ENCODE assay signal across 10 cellular contexts in the genomic region with DNA sequence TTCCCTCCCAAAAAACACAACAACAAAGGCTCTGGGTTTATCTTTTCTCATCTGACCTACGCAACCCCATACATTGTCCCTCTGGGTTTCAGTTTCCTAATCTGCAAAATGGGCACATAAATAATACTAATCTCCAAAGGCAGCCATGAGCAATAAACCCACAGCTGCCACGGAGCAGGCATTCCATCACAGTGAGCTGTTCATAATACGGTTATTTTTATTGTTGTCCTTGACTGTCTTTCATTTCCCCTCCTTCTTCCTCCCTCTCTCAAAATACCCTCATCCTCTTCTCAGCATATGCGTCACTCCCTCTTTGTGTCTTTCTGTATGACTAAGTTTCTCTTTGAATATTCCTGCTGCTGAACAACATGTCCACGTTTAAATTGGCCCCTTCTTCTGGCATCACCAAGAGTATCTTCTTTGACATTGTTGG.
DNase-seq lines count a peak whose midpoint lies in the region; ATAC-seq lines count a peak whose summit lies in the region.
"Had no signal": no experiment of that assay in that cellular context is flagged by ENCODE, and none has a peak within 500 bp of the region (broad histone marks: within the 10 kb centered on the region; RNA-seq: fewer than 3 reads in every experiment).

No MANE protein-coding gene starts in this region.

- H3K4me1 ChIP-seq in SJSA1 (replicated peaks), result peaks cover 40% of the 10 kb centered on the region

- no peak overlapping the region for H3K4me3 ChIP-seq in SJSA1

- peak overlapping the region in 6 of 8 donors; percentile 8 to 88 (median 54) for H3K4me3 Mint-ChIP-seq in naive B cell

- H3K27ac Mint-ChIP-seq in naive B cell, result peak overlapping the region; percentile 58 to 98 (median 80)

- peak overlapping the region; percentile 72 for H3K27ac ChIP-seq in SJSA1

- ATAC-seq in HG02678 (IDR thresholded peaks at IDR 0.05; ENCODE audit: unreplicated experiment) (peak; percentile 65), naive B cell (ENCODE audit: low read depth in 2 of 2) (peak; percentile 90 to 91)
- ATAC-seq: right cardiac atrium had no signal

- H3K4me1 Mint-ChIP-seq in naive B cell, result peaks cover 31 to 42% (median 40%) of the 10 kb centered on the region in 3 donors

- H3K27me3 Mint-ChIP-seq in naive B cell, result no peaks in the 10 kb centered on the region

- peaks cover 15 to 16% of the 10 kb centered on the region in 2 donors for H3K36me3 Mint-ChIP-seq in naive B cell

- peak; percentile 49 to 59 for DNase-seq in activated CD4-positive, alpha-beta T cell treated with anti-CD3 and anti-CD28 coated beads, Interleukin-2, amount 50 U/mL, for 48 hours
- no peak for DNase-seq in activated CD4-positive, alpha-beta T cell treated with anti-CD3 and anti-CD28 coated beads for 4 hours
- DNase-seq in SJSA1 (ENCODE audit: low read depth in 1 of 2, low spot score in 2 of 2), result peak; percentile 60 to 75
- DNase-seq in naive B cell, result peak; percentile 57
- DNase-seq in NCI-H1694 (lab: John Stamatoyannopoulos, UW), result no peak
- DNase-seq in OCI-M2 (lab: John Stamatoyannopoulos, UW; ENCODE audit: unreplicated experiment), result no peak
- no peak for DNase-seq in RKO (ENCODE audit: low spot score)
- DNase-seq: NCI-H345, right cardiac atrium had no signal

- H3K27me3 ChIP-seq in SJSA1 (replicated peaks), result no peaks in the 10 kb centered on the region

- no peaks in the 10 kb centered on the region for H3K9me3 ChIP-seq in SJSA1 (replicated peaks)

- H3K36me3 ChIP-seq in SJSA1, result no peaks in the 10 kb centered on the region

- peaks cover 4 to 15% (median 10%) of the 10 kb centered on the region in 7 donors for H3K9me3 Mint-ChIP-seq in naive B cell

Comparison
In these comparisons a context has a peak if more than half of its experiments do, and no peak if none do; other contexts are left out.
1. DNase-seq: peak in activated CD4-positive, alpha-beta T cell treated with anti-CD3 and anti-CD28 coated beads, Interleukin-2, amount 50 U/mL, for 48 hours (2 of 2), SJSA1 (2 of 2) and naive B cell (single experiment); none in activated CD4-positive, alpha-beta T cell treated with anti-CD3 and anti-CD28 coated beads for 4 hours (0 of 2), NCI-H1694 (single experiment), OCI-M2 (single experiment) and RKO (single experiment).